ENCODE assay signal across 1 cellular context in the genomic region with DNA sequence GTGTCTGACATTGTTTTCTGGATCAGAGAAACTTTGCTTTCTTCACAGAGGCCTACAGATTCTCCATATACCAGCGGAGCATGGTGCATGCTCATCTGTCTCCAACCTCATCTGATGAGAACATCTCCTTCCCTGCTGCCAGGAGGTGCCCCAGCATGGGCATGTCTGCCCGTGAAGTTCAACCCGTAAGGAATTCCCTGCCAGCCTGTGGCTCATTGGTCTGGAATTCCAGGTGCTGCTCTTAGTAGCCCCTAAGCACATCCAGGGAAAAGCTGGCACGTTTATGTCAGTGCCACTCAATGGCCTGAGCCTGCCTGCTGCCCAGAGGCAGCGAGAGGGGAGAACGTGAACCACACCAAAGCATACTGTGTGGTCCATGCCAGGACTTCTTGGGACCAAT.
TF ChIP-seq lines count a peak whose summit lies in the region.

No MANE protein-coding gene starts in this region.

TF ChIP-seq in GM12878, 131 proteins besides CTCF, POLR2A, EP300 and RAD21:
- no peak for TF ChIP-seq RAD51 (IDR thresholded peaks at IDR 0.05)
- no peak for TF ChIP-seq BACH1 (IDR thresholded peaks at IDR 0.05; ENCODE audit: borderline replicate concordance)
- TF ChIP-seq ZNF384 (IDR thresholded peaks at IDR 0.05; ENCODE audit: borderline replicate concordance, low read depth, low read length): no peak
- TF ChIP-seq SREBF2 (IDR thresholded peaks at IDR 0.05; ENCODE audit: low read length): no peak
- TF ChIP-seq SPI1 (IDR thresholded peaks at IDR 0.05; ENCODE audit: borderline replicate concordance, insufficient read depth, low read depth, low read length): no peak
- TF ChIP-seq, protein P1, sequence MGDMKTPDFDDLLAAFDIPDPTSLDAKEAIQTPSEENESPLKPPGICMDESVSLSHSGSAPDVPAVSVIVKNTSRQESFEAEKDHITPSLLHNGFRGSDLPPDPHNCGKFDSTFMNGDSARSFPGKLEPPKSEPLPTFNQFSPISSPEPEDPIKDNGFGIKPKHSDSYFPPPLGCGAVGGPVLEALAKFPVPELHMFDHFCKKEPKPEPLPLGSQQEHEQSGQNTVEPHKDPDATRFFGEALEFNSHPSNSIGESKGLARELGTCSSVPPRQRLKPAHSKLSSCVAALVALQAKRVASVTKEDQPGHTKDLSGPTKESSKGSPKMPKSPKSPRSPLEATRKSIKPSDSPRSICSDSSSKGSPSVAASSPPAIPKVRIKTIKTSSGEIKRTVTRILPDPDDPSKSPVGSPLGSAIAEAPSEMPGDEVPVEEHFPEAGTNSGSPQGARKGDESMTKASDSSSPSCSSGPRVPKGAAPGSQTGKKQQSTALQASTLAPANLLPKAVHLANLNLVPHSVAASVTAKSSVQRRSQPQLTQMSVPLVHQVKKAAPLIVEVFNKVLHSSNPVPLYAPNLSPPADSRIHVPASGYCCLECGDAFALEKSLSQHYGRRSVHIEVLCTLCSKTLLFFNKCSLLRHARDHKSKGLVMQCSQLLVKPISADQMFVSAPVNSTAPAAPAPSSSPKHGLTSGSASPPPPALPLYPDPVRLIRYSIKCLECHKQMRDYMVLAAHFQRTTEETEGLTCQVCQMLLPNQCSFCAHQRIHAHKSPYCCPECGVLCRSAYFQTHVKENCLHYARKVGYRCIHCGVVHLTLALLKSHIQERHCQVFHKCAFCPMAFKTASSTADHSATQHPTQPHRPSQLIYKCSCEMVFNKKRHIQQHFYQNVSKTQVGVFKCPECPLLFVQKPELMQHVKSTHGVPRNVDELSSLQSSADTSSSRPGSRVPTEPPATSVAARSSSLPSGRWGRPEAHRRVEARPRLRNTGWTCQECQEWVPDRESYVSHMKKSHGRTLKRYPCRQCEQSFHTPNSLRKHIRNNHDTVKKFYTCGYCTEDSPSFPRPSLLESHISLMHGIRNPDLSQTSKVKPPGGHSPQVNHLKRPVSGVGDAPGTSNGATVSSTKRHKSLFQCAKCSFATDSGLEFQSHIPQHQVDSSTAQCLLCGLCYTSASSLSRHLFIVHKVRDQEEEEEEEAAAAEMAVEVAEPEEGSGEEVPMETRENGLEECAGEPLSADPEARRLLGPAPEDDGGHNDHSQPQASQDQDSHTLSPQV (IDR thresholded peaks at IDR 0.05): no peak
- TF ChIP-seq POLR2AphosphoS2 (IDR thresholded peaks at IDR 0.05; ENCODE audit: low read depth, low read length): no peak
- TF ChIP-seq WRNIP1 (IDR thresholded peaks at IDR 0.05; ENCODE audit: borderline replicate concordance, low read depth, low read length): no peak
- no peak for TF ChIP-seq SMARCA5 (IDR thresholded peaks at IDR 0.05)
- TF ChIP-seq TCF3 (IDR thresholded peaks at IDR 0.05; ENCODE audit: borderline replicate concordance, insufficient read depth, low read depth, low read length): no peak
